ENCODE assay signal across 8 cellular contexts in genomic region chr16:46972429-46972970, GRCh38.
A peak's percentile ranks its signal among the peaks of the same experiment; 100 is the strongest.
DNase-seq lines count a peak whose midpoint lies in the region; ATAC-seq and FAIRE-seq lines count a peak whose summit lies in the region.

No MANE protein-coding gene starts in this region.

- H3K4me1 Mint-ChIP-seq in stimulated activated effector memory CD8-positive, alpha-beta T cell treated with anti-CD3 and anti-CD28 coated beads, Interleukin-12 subunit alpha, Interleukin-12 subunit beta, amount 100 ng/mL, for 72 hours = peaks cover 57% of the 10 kb centered on the region

- no peaks in the 10 kb centered on the region for H3K9me3 ChIP-seq in BLaER1 treated with 17β-estradiol and CSF1 and Interleukin-3, amounts not matched to agents 10 nM and 100 nM (replicated peaks in 1 of 11)
- H3K9me3 ChIP-seq in iPS-20b (ENCODE audit: insufficient read depth, low read depth, low read length) = no peaks in the 10 kb centered on the region

- H3K9me3 Mint-ChIP-seq in stimulated activated effector memory CD8-positive, alpha-beta T cell treated with anti-CD3 and anti-CD28 coated beads, Interleukin-12 subunit alpha, Interleukin-12 subunit beta, amount 100 ng/mL, for 72 hours = no peaks in the 10 kb centered on the region

- peak overlapping the region; percentile 80 to 98 (median 92) for H3K4me2 ChIP-seq in BLaER1 treated with 17β-estradiol and CSF1 and Interleukin-3, amounts not matched to agents 10 nM and 100 nM

- H3K36me3 Mint-ChIP-seq in stimulated activated effector memory CD8-positive, alpha-beta T cell treated with anti-CD3 and anti-CD28 coated beads, Interleukin-12 subunit alpha, Interleukin-12 subunit beta, amount 100 ng/mL, for 72 hours = peaks cover 55% of the 10 kb centered on the region

- H3K27ac Mint-ChIP-seq in stimulated activated effector memory CD8-positive, alpha-beta T cell treated with anti-CD3 and anti-CD28 coated beads, Interleukin-12 subunit alpha, Interleukin-12 subunit beta, amount 100 ng/mL, for 72 hours = peak overlapping the region; percentile 97

- H3K4me3 ChIP-seq in BLaER1 treated with 17β-estradiol and CSF1 and Interleukin-3, amounts not matched to agents 10 nM and 100 nM = peak overlapping the region; percentile 81 to 98 (median 92)
- peak overlapping the region; percentile 85 for H3K4me3 ChIP-seq in iPS-20b (ENCODE audit: low read length)

- peaks cover 38 to 50% (median 45%) of the 10 kb centered on the region in 11 experiments for H3K36me3 ChIP-seq in BLaER1 treated with 17β-estradiol and CSF1 and Interleukin-3, amounts not matched to agents 10 nM and 100 nM
- H3K36me3 ChIP-seq in iPS-20b (ENCODE audit: insufficient read depth, low read depth, low read length) = peaks cover 42% of the 10 kb centered on the region

- peaks cover 21 to 40% (median 32%) of the 10 kb centered on the region in 10 experiments for H3K4me1 ChIP-seq in BLaER1 treated with 17β-estradiol and CSF1 and Interleukin-3, amounts not matched to agents 10 nM and 100 nM
- H3K4me1 ChIP-seq in iPS-20b (ENCODE audit: insufficient read depth, low read length) = peaks cover 21% of the 10 kb centered on the region; the same call in 1 of the 2 replicates

- H3K27me3 ChIP-seq in BLaER1 treated with 17β-estradiol and CSF1 and Interleukin-3, amounts not matched to agents 10 nM and 100 nM = no peaks in the 10 kb centered on the region
- H3K27me3 ChIP-seq in iPS-20b (ENCODE audit: insufficient read depth, low read length) = no peaks in the 10 kb centered on the region

- H4K20me1 ChIP-seq in BLaER1 treated with 17β-estradiol and CSF1 and Interleukin-3, amounts not matched to agents 10 nM and 100 nM = peaks cover 50 to 59% (median 57%) of the 10 kb centered on the region in 11 experiments

- peak overlapping the region; percentile 91 for H3K4me3 Mint-ChIP-seq in stimulated activated effector memory CD8-positive, alpha-beta T cell treated with anti-CD3 and anti-CD28 coated beads, Interleukin-12 subunit alpha, Interleukin-12 subunit beta, amount 100 ng/mL, for 72 hours

- peak; percentile 31 for ATAC-seq in stimulated activated effector memory CD8-positive, alpha-beta T cell treated with anti-CD3 and anti-CD28 coated beads, Interleukin-12 subunit alpha, Interleukin-12 subunit beta, amount 100 ng/mL, for 72 hours

- H3K27ac ChIP-seq in BLaER1 treated with 17β-estradiol and CSF1 and Interleukin-3, amounts not matched to agents 10 nM and 100 nM = peak overlapping the region; percentile 95 to 99 (median 97)
- peak overlapping the region; percentile 91 for H3K27ac ChIP-seq in angular gyrus (ENCODE audit: low read depth, low read length)
- H3K27ac ChIP-seq in iPS-20b (ENCODE audit: low read length) = peak overlapping the region; percentile 15

- H3K9ac ChIP-seq in BLaER1 treated with 17β-estradiol and CSF1 and Interleukin-3, amounts not matched to agents 10 nM and 100 nM = peak overlapping the region; percentile 97 to 99 (median 98)
- peak overlapping the region; percentile 83; the same call in 1 of the 2 replicates for H3K9ac ChIP-seq in iPS-20b (ENCODE audit: low read depth, low read length)

- DNase-seq in GM19239 (ENCODE audit: insufficient read length, low spot score) (peak; percentile 44), NCI-H2171 treated with DMSO at 0.1 percent for 48 hours (lab: John Stamatoyannopoulos, UW) (peak; percentile 29), NCI-H2081 treated with DMSO at 0.1 percent for 48 hours (lab: John Stamatoyannopoulos, UW) (no peak)
- DNase-seq in stimulated activated effector memory CD8-positive, alpha-beta T cell treated with anti-CD3 and anti-CD28 coated beads, Interleukin-12 subunit alpha, Interleukin-12 subunit beta, amount 100 ng/mL, for 72 hours (ENCODE audit: low spot score in 2 of 2) = no peak
- DNase-seq in effector CD4-positive, alpha-beta T cell = no peak

- peak; percentile 84 for FAIRE-seq in GM19239 (lab: Jason Lieb, UNC)

Comparison
In these comparisons a context has a peak if more than half of its experiments do, and no peak if none do; other contexts are left out.
1. H3K27ac ChIP-seq: peak in every context shown above with its lines; median percentile 97 in BLaER1 treated with 17β-estradiol and CSF1 and Interleukin-3, amounts not matched to agents 10 nM and 100 nM; 91 in angular gyrus; 15 in iPS-20b.
2. DNase-seq: peak in GM19239 (single experiment) and NCI-H2171 treated with DMSO at 0.1 percent for 48 hours (single experiment); none in stimulated activated effector memory CD8-positive, alpha-beta T cell treated with anti-CD3 and anti-CD28 coated beads, Interleukin-12 subunit alpha, Interleukin-12 subunit beta, amount 100 ng/mL, for 72 hours (0 of 2), NCI-H2081 treated with DMSO at 0.1 percent for 48 hours (single experiment) and effector CD4-positive, alpha-beta T cell (single experiment).